Comparison of ENCODE assay signal across 2 cellular contexts in the genomic region with DNA sequence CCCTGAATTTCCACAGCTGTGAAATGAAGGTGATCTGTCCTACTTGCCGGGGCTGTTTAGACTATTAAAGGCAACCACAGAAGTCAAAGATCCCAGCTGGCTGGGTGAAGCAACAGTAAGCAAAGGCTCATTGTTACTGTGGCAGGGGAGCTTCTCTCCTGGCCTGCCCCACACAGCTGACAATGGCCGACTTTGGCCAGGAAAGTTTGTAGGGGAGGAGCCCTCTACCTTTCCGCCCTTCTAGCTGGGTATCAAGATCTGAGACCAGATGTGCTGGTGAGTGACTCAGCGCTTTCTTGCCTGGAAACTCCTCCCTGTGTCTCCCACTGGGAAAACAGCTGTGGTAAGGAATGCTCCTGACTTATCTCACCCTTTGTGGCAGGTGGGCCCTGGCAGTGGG.
TF ChIP-seq lines count a peak whose summit lies in the region.

No MANE protein-coding gene starts in this region.

TF ChIP-seq in IMR-90, 13 proteins besides CTCF, POLR2A, EP300 and RAD21:
- peak; percentile 36; the same call in 1 of the 2 replicates for TF ChIP-seq MAFK (IDR thresholded peaks at IDR 0.05; ENCODE audit: low read depth, low read length)
- TF ChIP-seq CEBPB (IDR thresholded peaks at IDR 0.05; ENCODE audit: low read depth, low read length), result peak; percentile 81
- no peak for TF ChIP-seq MAZ (IDR thresholded peaks at IDR 0.05; ENCODE audit: borderline replicate concordance, low read depth, low read length)
- no peak for TF ChIP-seq RCOR1 (IDR thresholded peaks at IDR 0.05; ENCODE audit: insufficient replicate concordance, low read length)
- no peak for TF ChIP-seq RFX5 (IDR thresholded peaks at IDR 0.05; ENCODE audit: low read depth, low read length)
- TF ChIP-seq CHD1 (IDR thresholded peaks at IDR 0.05; ENCODE audit: low read depth, low read length), result no peak
- TF ChIP-seq USF2 (IDR thresholded peaks at IDR 0.05; ENCODE audit: low read depth, low read length), result no peak
- TF ChIP-seq NFE2L2 (IDR thresholded peaks at IDR 0.05; ENCODE audit: low read depth, low read length), result peak; percentile 95
- TF ChIP-seq SMC3 (IDR thresholded peaks at IDR 0.05; ENCODE audit: low read depth, low read length), result no peak
- TF ChIP-seq FOS (IDR thresholded peaks at IDR 0.05; ENCODE audit: low read depth, low read length), result no peak
- no peak for TF ChIP-seq MXI1 (IDR thresholded peaks at IDR 0.05; ENCODE audit: borderline replicate concordance, low read depth, low read length)
- no peak for TF ChIP-seq BHLHE40 (IDR thresholded peaks at IDR 0.05; ENCODE audit: low read depth, low read length)
- TF ChIP-seq, protein P1, sequence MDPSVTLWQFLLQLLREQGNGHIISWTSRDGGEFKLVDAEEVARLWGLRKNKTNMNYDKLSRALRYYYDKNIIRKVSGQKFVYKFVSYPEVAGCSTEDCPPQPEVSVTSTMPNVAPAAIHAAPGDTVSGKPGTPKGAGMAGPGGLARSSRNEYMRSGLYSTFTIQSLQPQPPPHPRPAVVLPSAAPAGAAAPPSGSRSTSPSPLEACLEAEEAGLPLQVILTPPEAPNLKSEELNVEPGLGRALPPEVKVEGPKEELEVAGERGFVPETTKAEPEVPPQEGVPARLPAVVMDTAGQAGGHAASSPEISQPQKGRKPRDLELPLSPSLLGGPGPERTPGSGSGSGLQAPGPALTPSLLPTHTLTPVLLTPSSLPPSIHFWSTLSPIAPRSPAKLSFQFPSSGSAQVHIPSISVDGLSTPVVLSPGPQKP (IDR thresholded peaks at IDR 0.05; ENCODE audit: borderline replicate concordance, low read depth, low read length), result no peak
TF ChIP-seq in IMR-90: peak in this region for 3.

TF ChIP-seq in HepG2, 621 proteins besides CTCF, POLR2A, EP300 and RAD21 (continues in another document):
- peak; percentile 72 for TF ChIP-seq NR2F6 (IDR thresholded peaks at IDR 0.05)
- peak; percentile 74 for TF ChIP-seq NR2F6 (CRISPR knock-in tag; IDR thresholded peaks at IDR 0.05)
- TF ChIP-seq NCOA2 (CRISPR knock-in tag; IDR thresholded peaks at IDR 0.05), result peak; percentile 89
- no peak for TF ChIP-seq HNRNPL (IDR thresholded peaks at IDR 0.05; ENCODE audit: low read depth, low read length)
- peak; percentile 76; the same call in 1 of the 2 replicates for TF ChIP-seq HOMEZ (CRISPR knock-in tag; IDR thresholded peaks at IDR 0.05; ENCODE audit: low read depth)
- no peak for TF ChIP-seq CEBPZ (IDR thresholded peaks at IDR 0.05; ENCODE audit: low read length)
- no peak for TF ChIP-seq AGO1 (IDR thresholded peaks at IDR 0.05; ENCODE audit: low read depth, low read length, poor library complexity, severe bottlenecking)
- no peak for TF ChIP-seq ZNF670 (CRISPR knock-in tag; IDR thresholded peaks at IDR 0.05; ENCODE audit: borderline replicate concordance)
- TF ChIP-seq XRCC5 (optimal IDR thresholded peaks at IDR 0.05; ENCODE audit: low read length), result peak; percentile 93
- TF ChIP-seq ZBTB42 (CRISPR knock-in tag; IDR thresholded peaks at IDR 0.05), result peak; percentile 97
- TF ChIP-seq MAX (IDR thresholded peaks at IDR 0.05), result peak; percentile 20; the same call in 1 of the 2 replicates
- TF ChIP-seq EEA1 (CRISPR knock-in tag; IDR thresholded peaks at IDR 0.05; ENCODE audit: borderline replicate concordance), result no peak
- peak; percentile 42; the same call in 1 of the 2 replicates for TF ChIP-seq HIVEP1 (CRISPR knock-in tag; IDR thresholded peaks at IDR 0.05)
- no peak for TF ChIP-seq SPEN (CRISPR knock-in tag; IDR thresholded peaks at IDR 0.05; ENCODE audit: low read depth)
- no peak for TF ChIP-seq ZNF550 (CRISPR knock-in tag; IDR thresholded peaks at IDR 0.05; ENCODE audit: borderline replicate concordance)
- no peak for TF ChIP-seq KDM5A (IDR thresholded peaks at IDR 0.05; ENCODE audit: borderline replicate concordance, low read length)
- peak; percentile 73 for TF ChIP-seq KDM6A (CRISPR knock-in tag; IDR thresholded peaks at IDR 0.05; ENCODE audit: low read depth)
- TF ChIP-seq RFX5 (IDR thresholded peaks at IDR 0.05; ENCODE audit: low read depth, low read length), result 0 out of 2 replicates have a peak, but pooled peaks have one; percentile 16
- TF ChIP-seq MXD1 (CRISPR knock-in tag; IDR thresholded peaks at IDR 0.05), result no peak
- no peak for TF ChIP-seq SNRNP70 (IDR thresholded peaks at IDR 0.05; ENCODE audit: low read depth, low read length)
- TF ChIP-seq TCF7 (IDR thresholded peaks at IDR 0.05; ENCODE audit: low read depth), result 0 out of 2 replicates have a peak, but pooled peaks have one; percentile 41
- peak; percentile 96 for TF ChIP-seq NFE2 (CRISPR knock-in tag; IDR thresholded peaks at IDR 0.05)
- 0 out of 2 replicates have a peak, but pooled peaks have one; percentile 16 for TF ChIP-seq NFYC (CRISPR knock-in tag; IDR thresholded peaks at IDR 0.05)
- TF ChIP-seq ZNF512 (CRISPR knock-in tag; IDR thresholded peaks at IDR 0.05), result 0 out of 2 replicates have a peak, but pooled peaks have one; percentile 23
- no peak for TF ChIP-seq JUND (CRISPR knock-in tag; IDR thresholded peaks at IDR 0.05)
- TF ChIP-seq, protein P2, sequence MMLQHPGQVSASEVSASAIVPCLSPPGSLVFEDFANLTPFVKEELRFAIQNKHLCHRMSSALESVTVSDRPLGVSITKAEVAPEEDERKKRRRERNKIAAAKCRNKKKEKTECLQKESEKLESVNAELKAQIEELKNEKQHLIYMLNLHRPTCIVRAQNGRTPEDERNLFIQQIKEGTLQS (CRISPR knock-in tag; IDR thresholded peaks at IDR 0.05), result peak; percentile 85
- no peak for TF ChIP-seq NKX3-1 (CRISPR knock-in tag; IDR thresholded peaks at IDR 0.05)
- no peak for TF ChIP-seq CC2D1A (CRISPR knock-in tag; IDR thresholded peaks at IDR 0.05)
- peak; percentile 46; the same call in 1 of the 2 replicates for TF ChIP-seq KDM2A (CRISPR knock-in tag; IDR thresholded peaks at IDR 0.05; ENCODE audit: borderline replicate concordance, low read depth)
- no peak for TF ChIP-seq PCBP1 (IDR thresholded peaks at IDR 0.05; ENCODE audit: borderline replicate concordance, low read depth, low read length)
- TF ChIP-seq ZFP36L2 (CRISPR knock-in tag; IDR thresholded peaks at IDR 0.05), result no peak
- no peak for TF ChIP-seq MEIS1 (CRISPR knock-in tag; IDR thresholded peaks at IDR 0.05; ENCODE audit: borderline replicate concordance)
- TF ChIP-seq, protein P3, sequence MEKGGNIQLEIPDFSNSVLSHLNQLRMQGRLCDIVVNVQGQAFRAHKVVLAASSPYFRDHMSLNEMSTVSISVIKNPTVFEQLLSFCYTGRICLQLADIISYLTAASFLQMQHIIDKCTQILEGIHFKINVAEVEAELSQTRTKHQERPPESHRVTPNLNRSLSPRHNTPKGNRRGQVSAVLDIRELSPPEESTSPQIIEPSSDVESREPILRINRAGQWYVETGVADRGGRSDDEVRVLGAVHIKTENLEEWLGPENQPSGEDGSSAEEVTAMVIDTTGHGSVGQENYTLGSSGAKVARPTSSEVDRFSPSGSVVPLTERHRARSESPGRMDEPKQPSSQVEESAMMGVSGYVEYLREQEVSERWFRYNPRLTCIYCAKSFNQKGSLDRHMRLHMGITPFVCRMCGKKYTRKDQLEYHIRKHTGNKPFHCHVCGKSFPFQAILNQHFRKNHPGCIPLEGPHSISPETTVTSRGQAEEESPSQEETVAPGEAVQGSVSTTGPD (CRISPR knock-in tag; IDR thresholded peaks at IDR 0.05), result no peak
- TF ChIP-seq, protein P4, sequence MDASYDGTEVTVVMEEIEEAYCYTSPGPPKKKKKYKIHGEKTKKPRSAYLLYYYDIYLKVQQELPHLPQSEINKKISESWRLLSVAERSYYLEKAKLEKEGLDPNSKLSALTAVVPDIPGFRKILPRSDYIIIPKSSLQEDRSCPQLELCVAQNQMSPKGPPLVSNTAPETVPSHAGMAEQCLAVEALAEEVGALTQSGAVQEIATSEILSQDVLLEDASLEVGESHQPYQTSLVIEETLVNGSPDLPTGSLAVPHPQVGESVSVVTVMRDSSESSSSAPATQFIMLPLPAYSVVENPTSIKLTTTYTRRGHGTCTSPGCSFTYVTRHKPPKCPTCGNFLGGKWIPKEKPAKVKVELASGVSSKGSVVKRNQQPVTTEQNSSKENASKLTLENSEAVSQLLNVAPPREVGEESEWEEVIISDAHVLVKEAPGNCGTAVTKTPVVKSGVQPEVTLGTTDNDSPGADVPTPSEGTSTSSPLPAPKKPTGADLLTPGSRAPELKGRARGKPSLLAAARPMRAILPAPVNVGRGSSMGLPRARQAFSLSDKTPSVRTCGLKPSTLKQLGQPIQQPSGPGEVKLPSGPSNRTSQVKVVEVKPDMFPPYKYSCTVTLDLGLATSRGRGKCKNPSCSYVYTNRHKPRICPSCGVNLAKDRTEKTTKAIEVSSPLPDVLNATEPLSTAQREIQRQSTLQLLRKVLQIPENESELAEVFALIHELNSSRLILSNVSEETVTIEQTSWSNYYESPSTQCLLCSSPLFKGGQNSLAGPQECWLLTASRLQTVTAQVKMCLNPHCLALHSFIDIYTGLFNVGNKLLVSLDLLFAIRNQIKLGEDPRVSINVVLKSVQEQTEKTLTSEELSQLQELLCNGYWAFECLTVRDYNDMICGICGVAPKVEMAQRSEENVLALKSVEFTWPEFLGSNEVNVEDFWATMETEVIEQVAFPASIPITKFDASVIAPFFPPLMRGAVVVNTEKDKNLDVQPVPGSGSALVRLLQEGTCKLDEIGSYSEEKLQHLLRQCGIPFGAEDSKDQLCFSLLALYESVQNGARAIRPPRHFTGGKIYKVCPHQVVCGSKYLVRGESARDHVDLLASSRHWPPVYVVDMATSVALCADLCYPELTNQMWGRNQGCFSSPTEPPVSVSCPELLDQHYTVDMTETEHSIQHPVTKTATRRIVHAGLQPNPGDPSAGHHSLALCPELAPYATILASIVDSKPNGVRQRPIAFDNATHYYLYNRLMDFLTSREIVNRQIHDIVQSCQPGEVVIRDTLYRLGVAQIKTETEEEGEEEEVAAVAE (CRISPR knock-in tag; IDR thresholded peaks at IDR 0.05; ENCODE audit: borderline replicate concordance), result peak; percentile 58; the same call in 1 of the 2 replicates
- TF ChIP-seq KLF15 (CRISPR knock-in tag; IDR thresholded peaks at IDR 0.05; ENCODE audit: borderline replicate concordance), result no peak
- TF ChIP-seq, protein P5, sequence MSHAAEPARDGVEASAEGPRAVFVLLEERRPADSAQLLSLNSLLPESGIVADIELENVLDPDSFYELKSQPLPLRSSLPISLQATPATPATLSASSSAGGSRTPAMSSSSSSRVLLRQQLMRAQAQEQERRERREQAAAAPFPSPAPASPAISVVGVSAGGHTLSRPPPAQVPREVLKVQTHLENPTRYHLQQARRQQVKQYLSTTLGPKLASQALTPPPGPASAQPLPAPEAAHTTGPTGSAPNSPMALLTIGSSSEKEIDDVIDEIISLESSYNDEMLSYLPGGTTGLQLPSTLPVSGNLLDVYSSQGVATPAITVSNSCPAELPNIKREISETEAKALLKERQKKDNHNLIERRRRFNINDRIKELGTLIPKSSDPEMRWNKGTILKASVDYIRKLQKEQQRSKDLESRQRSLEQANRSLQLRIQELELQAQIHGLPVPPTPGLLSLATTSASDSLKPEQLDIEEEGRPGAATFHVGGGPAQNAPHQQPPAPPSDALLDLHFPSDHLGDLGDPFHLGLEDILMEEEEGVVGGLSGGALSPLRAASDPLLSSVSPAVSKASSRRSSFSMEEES (CRISPR knock-in tag; IDR thresholded peaks at IDR 0.05), result no peak
- 0 out of 2 replicates have a peak, but pooled peaks have one; percentile 24 for TF ChIP-seq ZNF772 (CRISPR knock-in tag; IDR thresholded peaks at IDR 0.05)
